In genomic region chr1:51927029-51927428, GRCh38 we compare ENCODE assay signal across 17 cellular contexts.
"Had no signal": no experiment of that assay in that cellular context is flagged by ENCODE, and none has a peak within 500 bp of the region (broad histone marks: within the 10 kb centered on the region; RNA-seq: fewer than 3 reads in every experiment).

No MANE protein-coding gene starts in this region.

- H3K9me3 Mint-ChIP-seq: activated CD4-positive, alpha-beta T cell treated with anti-CD3 and anti-CD28 coated beads, Interleukin-2, amount 10 ng/mL, durations not matched to agents 24 days and 14 days; activated naive CD8-positive, alpha-beta T cell treated with anti-CD3 and anti-CD28 coated beads, Interleukin-2, amount 10 ng/mL, durations not matched to agents 7 days and 5 days; activated T-cell treated with anti-CD3 and anti-CD28 coated beads, Interleukin-2, amount 50 U/mL, for 24 hours; activated T-helper 2 cell treated with anti-CD3 and anti-CD28 coated beads, Interferon-gamma antibody, Interleukin-2, Interleukin-4, amounts not matched to agents 10 μg/mL and 5 μg/mL and 100 μg/mL, durations not matched to agents 14 hours and 24 hours and 36 hours; natural killer cell treated with Interleukin-12 subunit alpha and Interleukin-12 subunit beta and Interleukin-15 and Interleukin-18, amount 100 ng/mL, for 72 hours had no signal

- H3K27ac Mint-ChIP-seq: activated CD4-positive, alpha-beta T cell treated with anti-CD3 and anti-CD28 coated beads, Interleukin-2, amount 10 ng/mL, durations not matched to agents 24 days and 14 days; activated CD8-positive, alpha-beta T cell treated with anti-CD3 and anti-CD28 coated beads, Interleukin-2, amount 10 ng/mL, durations not matched to agents 7 days and 5 days; activated naive CD8-positive, alpha-beta T cell treated with anti-CD3 and anti-CD28 coated beads, Interleukin-2, amount 10 ng/mL, durations not matched to agents 7 days and 5 days; activated T-cell treated with anti-CD3 and anti-CD28 coated beads, Interleukin-2, amount 50 U/mL, for 24 hours; activated T-helper 2 cell treated with anti-CD3 and anti-CD28 coated beads, Interferon-gamma antibody, Interleukin-2, Interleukin-4, amounts not matched to agents 10 μg/mL and 5 μg/mL and 100 μg/mL, durations not matched to agents 14 hours and 24 hours and 36 hours; natural killer cell treated with Interleukin-12 subunit alpha and Interleukin-12 subunit beta and Interleukin-15 and Interleukin-18, amount 100 ng/mL, for 72 hours had no signal

- H3K4me3 Mint-ChIP-seq: activated CD4-positive, alpha-beta T cell treated with anti-CD3 and anti-CD28 coated beads, Interleukin-2, amount 10 ng/mL, durations not matched to agents 24 days and 14 days; activated CD8-positive, alpha-beta T cell treated with anti-CD3 and anti-CD28 coated beads, Interleukin-2, amount 10 ng/mL, durations not matched to agents 7 days and 5 days; activated naive CD8-positive, alpha-beta T cell treated with anti-CD3 and anti-CD28 coated beads, Interleukin-2, amount 10 ng/mL, durations not matched to agents 7 days and 5 days; activated T-cell treated with anti-CD3 and anti-CD28 coated beads, Interleukin-2, amount 50 U/mL, for 24 hours; natural killer cell treated with Interleukin-12 subunit alpha and Interleukin-12 subunit beta and Interleukin-15 and Interleukin-18, amount 100 ng/mL, for 72 hours had no signal

- H3K4me1 Mint-ChIP-seq: activated CD4-positive, alpha-beta T cell treated with anti-CD3 and anti-CD28 coated beads, Interleukin-2, amount 10 ng/mL, durations not matched to agents 24 days and 14 days; activated naive CD8-positive, alpha-beta T cell treated with anti-CD3 and anti-CD28 coated beads, Interleukin-2, amount 10 ng/mL, durations not matched to agents 7 days and 5 days had no signal

- H3K36me3 Mint-ChIP-seq: activated naive CD8-positive, alpha-beta T cell treated with anti-CD3 and anti-CD28 coated beads, Interleukin-2, amount 10 ng/mL, durations not matched to agents 7 days and 5 days; natural killer cell treated with Interleukin-12 subunit alpha and Interleukin-12 subunit beta and Interleukin-15 and Interleukin-18, amount 100 ng/mL, for 72 hours had no signal

- ATAC-seq: activated CD8-positive, alpha-beta T cell treated with anti-CD3 and anti-CD28 coated beads, Interleukin-2, amount 10 ng/mL, durations not matched to agents 7 days and 5 days; body of pancreas; left colon; lower lobe of right lung; natural killer cell treated with Interleukin-12 subunit alpha and Interleukin-12 subunit beta and Interleukin-15 and Interleukin-18, amount 100 ng/mL, for 72 hours; sciatic nerve; upper lobe of right lung had no signal

- DNase-seq: activated CD4-positive, alpha-beta T cell treated with anti-CD3 and anti-CD28 coated beads, Interleukin-2, amount 10 ng/mL, durations not matched to agents 24 days and 14 days; activated CD8-positive, alpha-beta T cell treated with anti-CD3 and anti-CD28 coated beads, Interleukin-2, amount 10 ng/mL, durations not matched to agents 7 days and 5 days; activated naive CD4-positive, alpha-beta T cell treated with Interleukin-2 at 50 U/mL for 16 hours; activated naive CD8-positive, alpha-beta T cell treated with anti-CD3 and anti-CD28 coated beads, Interleukin-2, amount 10 ng/mL, durations not matched to agents 7 days and 5 days; activated T-cell treated with anti-CD3 and anti-CD28 coated beads, Interleukin-2, amount 50 U/mL, for 24 hours; amygdala; body of pancreas; caudate nucleus; islet precursor cell; left colon; lower lobe of right lung; stimulated activated naive CD4-positive, alpha-beta T cell; T1000; upper lobe of right lung had no signal

- H3K4me3 ChIP-seq: body of pancreas, lower lobe of right lung, upper lobe of right lung had no signal
